ENCODE assay signal across 8 cellular contexts in genomic region chr14:22555573-22556011, GRCh38. TPM values are rescaled to one million over a fixed set of nuclear protein-coding genes. Genes with fewer than 3 reads are reported as not detected.
DNase-seq lines count a peak whose midpoint lies in the region; ATAC-seq and TF ChIP-seq lines count a peak whose summit lies in the region.

No MANE protein-coding gene starts in this region.

- no peaks in the 10 kb centered on the region for H3K36me3 Mint-ChIP-seq in nephron (ENCODE audit: low read depth)

- peaks cover 11% of the 10 kb centered on the region for H3K27me3 Mint-ChIP-seq in nephron (ENCODE audit: low read depth)

- H3K4me1 ChIP-seq in smooth muscle cell (ENCODE audit: low read depth), result peaks cover 3% of the 10 kb centered on the region

- no peak for TF ChIP-seq CTCF in nephron (IDR thresholded peaks at IDR 0.05; ENCODE audit: unreplicated experiment in 3 of 3)
- no peak for TF ChIP-seq CTCF in smooth muscle cell (IDR thresholded peaks at IDR 0.05; ENCODE audit: borderline replicate concordance, insufficient read depth, poor library complexity, severe bottlenecking)

- H3K27me3 ChIP-seq in smooth muscle cell (ENCODE audit: low read depth), result no peaks in the 10 kb centered on the region

- no peak overlapping the region for H3K4me2 ChIP-seq in smooth muscle cell

- no peak overlapping the region for H3K9ac ChIP-seq in smooth muscle cell (ENCODE audit: low read depth)

- WGBS in smooth muscle cell (ENCODE audit: low lambda C conversion rate), result 96% methylated on average over 2 of the region's 2 CpGs

- H3K27ac ChIP-seq in smooth muscle cell (ENCODE audit: low read depth), result no peak overlapping the region

- peaks cover 3% of the 10 kb centered on the region for H3F3A ChIP-seq in smooth muscle cell (ENCODE audit: low read depth)

- H3K27ac Mint-ChIP-seq in nephron, result peak overlapping the region; percentile 63 to 95 (median 80)

- H2AFZ ChIP-seq in smooth muscle cell (ENCODE audit: low read depth), result no peak overlapping the region

- DNase-seq in activated T-cell treated with anti-CD3 and anti-CD28 coated beads for 4 hours (peak; percentile 61), smooth muscle cell (lab: John Stamatoyannopoulos, UW; ENCODE audit: unreplicated experiment) (no peak), dermis blood vessel endothelial cell (no peak), GF-D8 (lab: John Stamatoyannopoulos, UW) (no peak)

- H3K4me1 Mint-ChIP-seq in nephron, result peaks cover 30% of the 10 kb centered on the region

- peak; percentile 3 for ATAC-seq in GM19438 (IDR thresholded peaks at IDR 0.05; ENCODE audit: low read depth, unreplicated experiment)
- peak; percentile 1 for ATAC-seq in HG03565 (IDR thresholded peaks at IDR 0.05; ENCODE audit: unreplicated experiment)
- ATAC-seq in GM18861 (IDR thresholded peaks at IDR 0.05; ENCODE audit: unreplicated experiment), result no peak

- no peak overlapping the region for H3K4me3 ChIP-seq in smooth muscle cell

- no peaks in the 10 kb centered on the region for H4K20me1 ChIP-seq in smooth muscle cell (ENCODE audit: low read depth)

- H3K9me3 Mint-ChIP-seq in nephron, result no peaks in the 10 kb centered on the region

- no peaks in the 10 kb centered on the region for H3K9me3 ChIP-seq in smooth muscle cell (replicated peaks; ENCODE audit: low read depth)

- H3K4me3 Mint-ChIP-seq in nephron, result peak overlapping the region in 1 of 3 experiments; percentile 55

- no peaks in the 10 kb centered on the region for H3K36me3 ChIP-seq in smooth muscle cell (ENCODE audit: low read depth)

- no peaks in the 10 kb centered on the region for H3K79me2 ChIP-seq in smooth muscle cell (ENCODE audit: low read depth)

RNA-seq across cellular contexts. Expression of gene DAD1, which starts 33.4 kb away (rescaled TPM):
- total RNA-seq in smooth muscle cell (473 and 533 TPM in 2 replicates), dermis blood vessel endothelial cell (270 and 389 TPM in 2 replicates)
- 519 and 571 TPM in 2 replicates for polyA plus RNA-seq in smooth muscle cell

RNA-seq across cellular contexts. Expression of gene ABHD4, which starts 42.5 kb away (rescaled TPM):
- 9.7 and 10.5 TPM in 2 replicates for total RNA-seq in smooth muscle cell
- polyA plus RNA-seq in smooth muscle cell, result 13.9 and 24.1 TPM in 2 replicates
- 14.3 and 19.3 TPM in 2 replicates for total RNA-seq in dermis blood vessel endothelial cell
